In the genomic region with DNA sequence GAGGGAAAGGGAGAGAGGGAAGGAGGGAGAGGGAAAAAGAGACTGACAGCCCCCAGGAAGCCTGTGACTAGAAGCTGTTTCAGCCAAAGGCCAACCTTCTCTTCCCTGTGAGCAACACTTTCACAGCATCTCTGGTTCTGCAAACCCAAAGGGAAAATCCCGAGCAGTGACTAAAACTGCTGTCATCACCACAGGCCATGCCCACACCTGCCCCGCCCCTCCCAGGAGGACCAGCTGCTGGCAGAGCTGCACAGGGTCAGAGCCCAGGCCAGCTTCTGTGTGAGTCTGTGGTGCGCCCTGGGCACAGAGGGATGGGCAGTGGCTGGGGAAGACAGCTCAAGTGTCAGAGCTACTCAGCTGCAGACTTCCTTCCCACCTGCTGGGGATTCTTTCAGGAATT, we compare ENCODE assay signal across 9 cellular contexts.
DNase-seq lines count a peak whose midpoint lies in the region; ATAC-seq and TF ChIP-seq lines count a peak whose summit lies in the region.
"Had no signal": no experiment of that assay in that cellular context is flagged by ENCODE, and none has a peak within 500 bp of the region (broad histone marks: within the 10 kb centered on the region; RNA-seq: fewer than 3 reads in every experiment).

No MANE protein-coding gene starts in this region.

- H3K36me3 ChIP-seq in gastrocnemius medialis (no peaks in the 10 kb centered on the region), mucosa of descending colon (ENCODE audit: low read depth) (no peaks in the 10 kb centered on the region)

- DNase-seq in Caki2 (ENCODE audit: low read depth): peak; percentile 66
- peak; percentile 83 for DNase-seq in NCI-H226
- peak; percentile 32 for DNase-seq in choroid plexus epithelial cell (ENCODE audit: low read depth)
- DNase-seq in gastrocnemius medialis: peak; percentile 48 to 55
- no peak for DNase-seq in mucosa of descending colon
- no peak for DNase-seq in DMS53 (lab: John Stamatoyannopoulos, UW)
- DNase-seq: T-helper 1 cell had no signal

- TF ChIP-seq POLR2A in gastrocnemius medialis (IDR thresholded peaks at IDR 0.05): no peak

- no peak for TF ChIP-seq CTCF in choroid plexus epithelial cell (conservative IDR thresholded peaks at IDR 0.05; ENCODE audit: low read depth, low read length)
- no peak for TF ChIP-seq CTCF in gastrocnemius medialis (IDR thresholded peaks at IDR 0.05 in 4 of 5, conservative IDR thresholded peaks at IDR 0.05 in 1 of 5)
- no peak for TF ChIP-seq CTCF in mucosa of descending colon (IDR thresholded peaks at IDR 0.05)

- H3K27ac ChIP-seq in gastrocnemius medialis: peak overlapping the region in 1 of 4 donors; percentile 15

- peaks cover 0 to 6% of the 10 kb centered on the region in 2 donors for H3K4me1 ChIP-seq in gastrocnemius medialis
- H3K4me1 ChIP-seq in mucosa of descending colon (ENCODE audit: low read depth): no peaks in the 10 kb centered on the region

- H3K9me3 ChIP-seq in gastrocnemius medialis (no peaks in the 10 kb centered on the region), mucosa of descending colon (no peaks in the 10 kb centered on the region)

- no peak overlapping the region for H3K4me3 ChIP-seq in choroid plexus epithelial cell (ENCODE audit: low read depth, low read length)
- no peak overlapping the region for H3K4me3 ChIP-seq in gastrocnemius medialis
- no peak overlapping the region for H3K4me3 ChIP-seq in mucosa of descending colon

- peak; percentile 78 to 80 for ATAC-seq in gastrocnemius medialis
- no peak for ATAC-seq in mucosa of descending colon
- no peak for ATAC-seq in HG03520 (IDR thresholded peaks at IDR 0.05; ENCODE audit: unreplicated experiment)
- no peak for ATAC-seq in GM21576 (IDR thresholded peaks at IDR 0.05; ENCODE audit: unreplicated experiment)

- in situ Hi-C loops in Caki2 (cut with HindIII; ENCODE audit: low pct_unique_long_range_greater_than_20kb, low sequenced_read_pairs) (no loop called here), gastrocnemius medialis (cut with MboI; ENCODE audit: low sequenced_read_pairs in 4 of 4) (no loop called here)

- H3K27me3 ChIP-seq in gastrocnemius medialis: peaks cover 0 to 19% (median 7%) of the 10 kb centered on the region in 3 donors

- intact Hi-C loops in gastrocnemius medialis (cut with DNase I; ENCODE audit: low total_unique reads): no loop called here
- intact Hi-C loops in mucosa of descending colon (cut with DNase I, micrococcal nuclease): no loop called here

Comparison
In these comparisons a context has a peak if more than half of its experiments do, and no peak if none do; other contexts are left out.
1. DNase-seq: peak in Caki2 (single experiment), NCI-H226 (single experiment), choroid plexus epithelial cell (single experiment) and gastrocnemius medialis (2 of 2); none in mucosa of descending colon (0 of 3) and DMS53 (single experiment).
2. ATAC-seq: peak in gastrocnemius medialis (2 of 2); none in mucosa of descending colon (single experiment), HG03520 (single experiment) and GM21576 (single experiment).